12 cellular contexts compared by ENCODE assay signal in genomic region chr10:73601486-73601921, GRCh38. TPM values are rescaled to one million over a fixed set of nuclear protein-coding genes. Genes with fewer than 3 reads are reported as not detected.
A peak's percentile ranks its signal among the peaks of the same experiment; 100 is the strongest.
DNase-seq lines count a peak whose midpoint lies in the region; ATAC-seq, FAIRE-seq and TF ChIP-seq lines count a peak whose summit lies in the region.
"Had no signal": no experiment of that assay in that cellular context is flagged by ENCODE, and none has a peak within 500 bp of the region (broad histone marks: within the 10 kb centered on the region; RNA-seq: fewer than 3 reads in every experiment).

No MANE protein-coding gene starts in this region.

- TF ChIP-seq CTCF in 22Rv1 (IDR thresholded peaks at IDR 0.05) = no peak
- TF ChIP-seq CTCF in K562 (IDR thresholded peaks at IDR 0.05 in 2 of 3, conservative IDR thresholded peaks at IDR 0.05 in 1 of 3; ENCODE audit: insufficient read depth in 2 of 3, low read depth in 1 of 3, low read length in 3 of 3) = no peak
- TF ChIP-seq CTCF in coronary artery (IDR thresholded peaks at IDR 0.05) = no peak

- peak overlapping the region; percentile 92 for H3K27ac ChIP-seq in 22Rv1
- H3K27ac ChIP-seq in HUES48 (ENCODE audit: low read depth, low read length) = peak overlapping the region; percentile 84
- H3K27ac ChIP-seq in K562 (ENCODE audit: extremely low read depth, low read depth, low read length) = no peak overlapping the region
- H3K27ac ChIP-seq in coronary artery = no peak overlapping the region
- H3K27ac ChIP-seq: SJSA1 had no signal

- H3K79me2 ChIP-seq in K562 (ENCODE audit: control insufficient read depth, insufficient read depth, low read length) = no peaks in the 10 kb centered on the region

- DNase-seq in K562 (ENCODE audit: extremely low read depth in 1 of 4, low spot score in 3 of 4) (no peak), lung microvascular endothelial cell (ENCODE audit: low read depth in 2 of 2) (peak; percentile 19 to 85), coronary artery (ENCODE audit: low spot score) (no peak)
- DNase-seq in activated effector memory CD4-positive, alpha-beta T cell treated with anti-CD3 and anti-CD28 coated beads, Interleukin-2, amount 50 U/mL, for 16 hours = no peak
- DNase-seq: activated T-cell treated with anti-CD3 and anti-CD28 coated beads for 4 hours; stimulated activated naive CD8-positive, alpha-beta T cell treated with anti-CD3 and anti-CD28 coated beads, Interleukin-15, Interleukin-2, amounts not matched to agents 100 U/mL and 50 U/mL, for 24 hours had no signal

- H3K4me1 ChIP-seq in HUES48 (ENCODE audit: control insufficient read depth, insufficient read depth, low read length) (peaks cover 11% of the 10 kb centered on the region), K562 (replicated peaks in 1 of 2; ENCODE audit: control insufficient read depth in 2 of 2, insufficient read depth in 2 of 2, low read length in 2 of 2) (no peaks in the 10 kb centered on the region)
- H3K4me1 ChIP-seq: SJSA1 had no signal

- ATAC-seq in K562 (peak; percentile 47), GM21825 (IDR thresholded peaks at IDR 0.05; ENCODE audit: unreplicated experiment) (no peak), GM21360 (IDR thresholded peaks at IDR 0.05; ENCODE audit: unreplicated experiment) (no peak)
- ATAC-seq: stimulated activated naive CD8-positive, alpha-beta T cell treated with anti-CD3 and anti-CD28 coated beads, Interleukin-15, Interleukin-2, amounts not matched to agents 100 U/mL and 50 U/mL, for 24 hours had no signal

- H3K27me3 ChIP-seq in HUES48 (ENCODE audit: control insufficient read depth, insufficient read depth, low read length) (no peaks in the 10 kb centered on the region), K562 (ENCODE audit: control insufficient read depth in 2 of 2, insufficient read depth in 2 of 2, low read length in 2 of 2) (no peaks in the 10 kb centered on the region)
- H3K27me3 ChIP-seq: SJSA1 had no signal

- no peaks in the 10 kb centered on the region for H4K20me1 ChIP-seq in K562 (replicated peaks; ENCODE audit: control insufficient read depth, insufficient read depth, low read length)

- CTCF ChIA-PET in K562 (lab: Yijun Ruan, JAX; ENCODE audit: low intra/inter-chr PET ratio) = no interaction called here

- in situ Hi-C loops in K562 (cut with MboI) = no loop called here

- 48% methylated on average over 3 of the region's 3 CpGs for WGBS in K562 (ENCODE audit: insufficient coverage, low coverage, missing lambda C conversion rate)

- intact Hi-C loops in K562 (cut with micrococcal nuclease) = no loop called here

- no peak overlapping the region for H3K4me2 ChIP-seq in K562 (ENCODE audit: insufficient read depth, low read length)

- POLR2A ChIA-PET in K562 (lab: Yijun Ruan, JAX) = interaction anchor here (0.7 to 1.5 kb wide), 8 partner anchors 10 to 63 kb away, joined by 3 to 7 read pairs (median 4); partner anchors contain the start of gene USP54

- no peak overlapping the region for H2AFZ ChIP-seq in K562 (ENCODE audit: low read depth, low read length)

- no peak for TF ChIP-seq RAD21 in K562 (CRISPR knock-in tag; conservative IDR thresholded peaks at IDR 0.05 in 1 of 2, IDR thresholded peaks at IDR 0.05 in 1 of 2)

- no TSS peak for BruUV-seq in K562 (replicated peaks; lab: Mats Ljungman, UMichigan)

- H3K36me3 ChIP-seq in HUES48 (ENCODE audit: control insufficient read depth, insufficient read depth, low read length) (no peaks in the 10 kb centered on the region), K562 (ENCODE audit: control insufficient read depth, insufficient read depth, low read length) (no peaks in the 10 kb centered on the region)
- H3K36me3 ChIP-seq: SJSA1 had no signal

- no peaks in the 10 kb centered on the region for H3K9me3 ChIP-seq in HUES48 (ENCODE audit: control insufficient read depth, insufficient read depth, low read length)
- H3K9me3 ChIP-seq in K562 (replicated peaks; ENCODE audit: control insufficient read depth, insufficient read depth, low read depth, low read length) = no peaks in the 10 kb centered on the region
- H3K9me3 ChIP-seq: SJSA1 had no signal

- no peak for FAIRE-seq in K562 (lab: Jason Lieb, UNC)

- no peak for TF ChIP-seq EP300 in K562 (IDR thresholded peaks at IDR 0.05; ENCODE audit: low read length)

- H3K9ac ChIP-seq in HUES48 (ENCODE audit: low read depth, low read length) (peak overlapping the region; percentile 19), K562 (ENCODE audit: insufficient read depth in 1 of 2, low read depth in 2 of 2, low read length in 2 of 2) (no peak overlapping the region)

- no peak overlapping the region; the same call in 1 of the 2 replicates for H3K4me3 ChIP-seq in HUES48 (ENCODE audit: low read depth, low read length)
- no peak overlapping the region for H3K4me3 ChIP-seq in K562
- H3K4me3 ChIP-seq in coronary artery = no peak overlapping the region
- H3K4me3 ChIP-seq: SJSA1 had no signal

- no peak for TF ChIP-seq POLR2A in K562 (conservative IDR thresholded peaks at IDR 0.05)

- no peaks in the 10 kb centered on the region for H3K9me1 ChIP-seq in K562 (ENCODE audit: control insufficient read depth, insufficient read depth, low read length)

RNA-seq across cellular contexts. Expression of gene USP54, which starts 10.4 kb away (rescaled TPM):
- total RNA-seq in K562 (2011; cell fraction: chromatin; rRNA removed; ENCODE audit: low replicate concordance) = 64.6 and 91.8 TPM in 2 replicates
- total RNA-seq in K562 (2011; cell fraction: nucleolus; rRNA removed) = 38.7 and 42.4 TPM in 2 replicates
- 39.0 and 42.2 TPM in 2 replicates for total RNA-seq in K562 (2011; cell fraction: nucleoplasm; rRNA removed)
- total RNA-seq in K562 (2014; rRNA removed) (13.0 and 13.2 TPM in 2 replicates), K562 (2014; rRNA removed; fragmentation: Illumina TruSeq; extraction: Trizol) (19.5 and 19.9 TPM in 2 replicates), K562 (2015; rRNA removed; fragmentation: Illumina TruSeq; extraction: Trizol) (15.6 and 16.9 TPM in 2 replicates), K562 (2021) (19.6 and 20.7 TPM in 2 replicates), lung microvascular endothelial cell (3.4 and 7.2 TPM in 2 replicates)
- polyA plus RNA-seq in K562 (2011; rRNA removed) (36.2 and 40.1 TPM in 2 replicates), K562 (2014; fragmentation: Illumina TruSeq; extraction: Trizol) (16.3 and 21.7 TPM in 2 replicates), K562 (2014; fragmentation: Nextera tagmentation; extraction: Ambion mirVana) (1 to 10 TPM; 3.8 to 7.6 TPM), K562 (2014; rRNA removed) (11.9 and 14.6 TPM in 2 replicates)
- 15.1 and 27.8 TPM in 2 replicates for polyA plus RNA-seq in K562 (2011; cell fraction: cytosol; rRNA removed)
- polyA plus RNA-seq in K562 (2011; cell fraction: nucleus; rRNA removed) = 28.9 and 31.8 TPM in 2 replicates
- 16.7 and 30.3 TPM in 2 replicates for polyA plus RNA-seq in K562 (2012)
- polyA minus RNA-seq in K562 (2011; rRNA and poly(A)+ RNA removed) = 54.8 and 66.6 TPM in 2 replicates
- 12.9 and 15.2 TPM in 2 replicates for polyA minus RNA-seq in K562 (2011; cell fraction: cytosol; rRNA and poly(A)+ RNA removed)
- polyA minus RNA-seq in K562 (2011; cell fraction: nucleus; rRNA and poly(A)+ RNA removed) = 15.3 and 30.0 TPM in 2 replicates

RNA-seq across cellular contexts. Expression of gene MYOZ1, which starts 39.8 kb away (rescaled TPM):
- not detected in 2 replicates for total RNA-seq in K562 (2011; cell fraction: chromatin; rRNA removed; ENCODE audit: low replicate concordance)
- total RNA-seq in K562 (2011; cell fraction: nucleolus; rRNA removed) = not detected in 2 replicates
- total RNA-seq in K562 (2011; cell fraction: nucleoplasm; rRNA removed) = not detected in 2 replicates
- total RNA-seq in K562 (2014; rRNA removed) (not detected in 2 replicates), K562 (2014; rRNA removed; fragmentation: Illumina TruSeq; extraction: Trizol) (not detected in 2 replicates), K562 (2015; rRNA removed; fragmentation: Illumina TruSeq; extraction: Trizol) (0.18 and 0.23 TPM in 2 replicates), K562 (2021) (not detected in 2 replicates), lung microvascular endothelial cell (not detected in 2 replicates)
- polyA plus RNA-seq in K562 (2011; rRNA removed) (0.06 and 0.09 TPM in 2 replicates), K562 (2014; fragmentation: Illumina TruSeq; extraction: Trizol) (0.10 TPM in 1 of 2 replicates, not detected in the other), K562 (2014; fragmentation: Nextera tagmentation; extraction: Ambion mirVana) (under 1 TPM in 1 of 2 experiments, not detected in 1; 0.03 TPM), K562 (2014; rRNA removed) (0.09 and 0.11 TPM in 2 replicates)
- polyA plus RNA-seq in K562 (2011; cell fraction: cytosol; rRNA removed) = 0.13 TPM in 1 of 2 replicates, not detected in the other
- polyA plus RNA-seq in K562 (2011; cell fraction: nucleus; rRNA removed) = not detected in 2 replicates
- polyA plus RNA-seq in K562 (2012) = 0.07 and 0.19 TPM in 2 replicates
- polyA minus RNA-seq in K562 (2011; rRNA and poly(A)+ RNA removed) = not detected in 2 replicates
- not detected in 2 replicates for polyA minus RNA-seq in K562 (2011; cell fraction: cytosol; rRNA and poly(A)+ RNA removed)
- polyA minus RNA-seq in K562 (2011; cell fraction: nucleus; rRNA and poly(A)+ RNA removed) = not detected in 2 replicates
- total RNA-seq: SJSA1 had no signal

RNA-seq across cellular contexts. Expression of gene SYNPO2L, which starts 54.3 kb away (rescaled TPM):
- 0.09 TPM in 2 replicates for total RNA-seq in K562 (2011; cell fraction: chromatin; rRNA removed; ENCODE audit: low replicate concordance)
- total RNA-seq in K562 (2011; cell fraction: nucleolus; rRNA removed) = 0.17 TPM in 1 of 2 replicates, not detected in the other
- total RNA-seq in K562 (2011; cell fraction: nucleoplasm; rRNA removed) = 0.15 TPM in 1 of 2 replicates, not detected in the other
- total RNA-seq in K562 (2014; rRNA removed) (0.04 TPM in 1 of 2 replicates, not detected in the other), K562 (2014; rRNA removed; fragmentation: Illumina TruSeq; extraction: Trizol) (not detected in 2 replicates), K562 (2015; rRNA removed; fragmentation: Illumina TruSeq; extraction: Trizol) (not detected in 2 replicates), K562 (2021) (0.07 TPM in 1 of 2 replicates, not detected in the other), lung microvascular endothelial cell (not detected in 2 replicates)
- polyA plus RNA-seq in K562 (2011; rRNA removed) (0.03 TPM in 1 of 2 replicates, not detected in the other), K562 (2014; fragmentation: Illumina TruSeq; extraction: Trizol) (0.03 and 0.07 TPM in 2 replicates), K562 (2014; fragmentation: Nextera tagmentation; extraction: Ambion mirVana) (not detected), K562 (2014; rRNA removed) (not detected in 2 replicates)
- not detected in 2 replicates for polyA plus RNA-seq in K562 (2011; cell fraction: cytosol; rRNA removed)
- polyA plus RNA-seq in K562 (2011; cell fraction: nucleus; rRNA removed) = not detected in 2 replicates
- polyA plus RNA-seq in K562 (2012) = 0.04 and 0.08 TPM in 2 replicates
- polyA minus RNA-seq in K562 (2011; rRNA and poly(A)+ RNA removed) = not detected in 2 replicates
- not detected in 2 replicates for polyA minus RNA-seq in K562 (2011; cell fraction: cytosol; rRNA and poly(A)+ RNA removed)
- not detected in 2 replicates for polyA minus RNA-seq in K562 (2011; cell fraction: nucleus; rRNA and poly(A)+ RNA removed)
- total RNA-seq: osteocyte, SJSA1 had no signal

Comparison
In these comparisons a context has a peak if more than half of its experiments do, and no peak if none do; other contexts are left out.
1. H3K27ac ChIP-seq: peak in 22Rv1 (single experiment) and HUES48 (single experiment); none in K562 (single experiment) and coronary artery (0 of 2).
2. DNase-seq: peak in lung microvascular endothelial cell (2 of 2); none in K562 (0 of 4), activated effector memory CD4-positive, alpha-beta T cell treated with anti-CD3 and anti-CD28 coated beads, Interleukin-2, amount 50 U/mL, for 16 hours (single experiment) and coronary artery (single experiment).